1 cellular context compared by ENCODE assay signal in genomic region chr5:32587067-32587551, GRCh38.
TF ChIP-seq lines count a peak whose summit lies in the region.

No MANE protein-coding gene starts in this region.

TF ChIP-seq in IMR-90, 13 proteins besides CTCF, POLR2A, EP300 and RAD21:
- TF ChIP-seq MXI1 (IDR thresholded peaks at IDR 0.05; ENCODE audit: borderline replicate concordance, low read depth, low read length) (no peak), ELK1 (IDR thresholded peaks at IDR 0.05; ENCODE audit: borderline replicate concordance, low read depth, low read length) (no peak), BHLHE40 (IDR thresholded peaks at IDR 0.05; ENCODE audit: low read depth, low read length) (no peak), MAZ (IDR thresholded peaks at IDR 0.05; ENCODE audit: borderline replicate concordance, low read depth, low read length) (no peak), RFX5 (IDR thresholded peaks at IDR 0.05; ENCODE audit: low read depth, low read length) (no peak), CHD1 (IDR thresholded peaks at IDR 0.05; ENCODE audit: low read depth, low read length) (no peak), MAFK (IDR thresholded peaks at IDR 0.05; ENCODE audit: low read depth, low read length) (no peak)
